ENCODE assay signal across 16 cellular contexts in genomic region chr7:15330943-15331342, GRCh38.
DNase-seq lines count a peak whose midpoint lies in the region; ATAC-seq and TF ChIP-seq lines count a peak whose summit lies in the region.
"Had no signal": no experiment of that assay in that cellular context is flagged by ENCODE, and none has a peak within 500 bp of the region (broad histone marks: within the 10 kb centered on the region; RNA-seq: fewer than 3 reads in every experiment).

No MANE protein-coding gene starts in this region.

- H4K20me1 ChIP-seq in GM23338 (replicated peaks; ENCODE audit: insufficient read depth): no peaks in the 10 kb centered on the region

- no peak overlapping the region for H2AFZ ChIP-seq in GM23338
- H2AFZ ChIP-seq: PC-9 had no signal

- ATAC-seq in GM23338 (peak; percentile 38; the same call in 2 of the 3 replicates), HG02588 (IDR thresholded peaks at IDR 0.05; ENCODE audit: unreplicated experiment) (no peak), HG02798 (IDR thresholded peaks at IDR 0.05; ENCODE audit: poor library complexity, unreplicated experiment) (no peak)

- no peaks in the 10 kb centered on the region for H3K36me3 Mint-ChIP-seq in GM23338 (ENCODE audit: low read depth)
- no peaks in the 10 kb centered on the region for H3K36me3 Mint-ChIP-seq in neural crest cell (ENCODE audit: low read depth)

- H3K4me1 Mint-ChIP-seq in GM23338: peaks cover 35% of the 10 kb centered on the region
- peaks cover 6% of the 10 kb centered on the region for H3K4me1 Mint-ChIP-seq in neural crest cell

- H3K4me3 ChIP-seq in GM23338 (no peak overlapping the region), adipocyte (ENCODE audit: low read length) (no peak overlapping the region)
- H3K4me3 ChIP-seq: MG63, PC-9 had no signal

- no peaks in the 10 kb centered on the region for H3K9me3 Mint-ChIP-seq in GM23338
- H3K9me3 Mint-ChIP-seq in neural crest cell: no peaks in the 10 kb centered on the region

- H3K9ac ChIP-seq in adipocyte (ENCODE audit: low read length): no peak overlapping the region

- TF ChIP-seq CTCF in GM23338 (conservative IDR thresholded peaks at IDR 0.05; ENCODE audit: low read depth in 2 of 2): no peak
- TF ChIP-seq CTCF in neural crest cell (conservative IDR thresholded peaks at IDR 0.05): no peak

- DNase-seq in GM23338 (ENCODE audit: low spot score): peak; percentile 11
- peak; percentile 12 for DNase-seq in NCI-H146 treated with DMSO at 0.1 percent for 48 hours (lab: John Stamatoyannopoulos, UW; ENCODE audit: unreplicated experiment)
- peak; percentile 21 for DNase-seq in adipocyte (ENCODE audit: low read depth)
- DNase-seq in neural crest cell (ENCODE audit: low read depth, low spot score): no peak
- DNase-seq in NCI-H524 treated with DMSO at 0.1 percent for 48 hours (lab: John Stamatoyannopoulos, UW): no peak
- DNase-seq: BE2C, EL, MG63, NCI-H1694, NCI-H2081 treated with DMSO at 0.1 percent for 48 hours, NCI-H446 treated with DMSO at 0.1 percent for 48 hours, PC-9, RPMI8226, SHP77 had no signal

- H3K27me3 ChIP-seq in GM23338 (ENCODE audit: insufficient read depth): no peaks in the 10 kb centered on the region
- H3K27me3 ChIP-seq in adipocyte (replicated peaks; ENCODE audit: control insufficient read depth, insufficient read depth, low read length): no peaks in the 10 kb centered on the region
- H3K27me3 ChIP-seq: MG63 had no signal

- no peak overlapping the region for H3K4me3 Mint-ChIP-seq in GM23338
- no peak overlapping the region for H3K4me3 Mint-ChIP-seq in neural crest cell

- no peaks in the 10 kb centered on the region for H3F3A ChIP-seq in GM23338 (replicated peaks; ENCODE audit: low read depth)

- no peaks in the 10 kb centered on the region for H3K79me2 ChIP-seq in GM23338 (replicated peaks; ENCODE audit: insufficient read depth)

- H3K9me3 ChIP-seq in adipocyte (ENCODE audit: control insufficient read depth, low read length): no peaks in the 10 kb centered on the region
- H3K9me3 ChIP-seq: BE2C, MG63 had no signal

- H3K4me2 ChIP-seq in GM23338: no peak overlapping the region
- H3K4me2 ChIP-seq: PC-9 had no signal

- H3K27ac ChIP-seq in GM23338 (ENCODE audit: low read depth): no peak overlapping the region
- H3K27ac ChIP-seq: PC-9 had no signal

- no peaks in the 10 kb centered on the region for H3K9me2 ChIP-seq in GM23338 (ENCODE audit: insufficient read depth)

- peaks cover 6% of the 10 kb centered on the region for H3K27me3 Mint-ChIP-seq in GM23338 (ENCODE audit: insufficient read depth, low read depth, poor library complexity)
- no peaks in the 10 kb centered on the region for H3K27me3 Mint-ChIP-seq in neural crest cell (ENCODE audit: low read depth)

- no peak overlapping the region for H3K27ac Mint-ChIP-seq in GM23338
- H3K27ac Mint-ChIP-seq in neural crest cell (ENCODE audit: unreplicated experiment): peak overlapping the region; percentile 8

- H3K4me1 ChIP-seq in GM23338 (ENCODE audit: insufficient read depth): peaks cover 37% of the 10 kb centered on the region
- H3K4me1 ChIP-seq in adipocyte (ENCODE audit: control insufficient read depth, insufficient read depth, low read length): no peaks in the 10 kb centered on the region
- H3K4me1 ChIP-seq: BE2C had no signal

- H3K36me3 ChIP-seq in GM23338 (ENCODE audit: insufficient read depth) (no peaks in the 10 kb centered on the region), adipocyte (ENCODE audit: control insufficient read depth, insufficient read depth, low read length, severe bottlenecking) (no peaks in the 10 kb centered on the region)
- H3K36me3 ChIP-seq: BE2C, MG63 had no signal

TF ChIP-seq in GM23338, 12 proteins besides CTCF, POLR2A, EP300 and RAD21:
- TF ChIP-seq EZH2 (IDR thresholded peaks at IDR 0.05; ENCODE audit: low read depth, unreplicated experiment) (no peak), CREB1 (CRISPR knock-in tag; IDR thresholded peaks at IDR 0.05; ENCODE audit: low read depth) (no peak), REST (IDR thresholded peaks at IDR 0.05; ENCODE audit: unreplicated experiment) (no peak), EZH2phosphoT487 (IDR thresholded peaks at IDR 0.05; ENCODE audit: unreplicated experiment) (no peak), NANOG (IDR thresholded peaks at IDR 0.05; ENCODE audit: borderline replicate concordance) (no peak), ZNF114 (CRISPR knock-in tag; IDR thresholded peaks at IDR 0.05) (no peak), ETS1 (IDR thresholded peaks at IDR 0.05) (no peak), POLR2AphosphoS5 (IDR thresholded peaks at IDR 0.05; ENCODE audit: low read depth) (no peak), STAT1 (IDR thresholded peaks at IDR 0.05; ENCODE audit: unreplicated experiment) (no peak), JUNB (IDR thresholded peaks at IDR 0.05; ENCODE audit: unreplicated experiment) (no peak), ZNF331 (CRISPR knock-in tag; IDR thresholded peaks at IDR 0.05; ENCODE audit: low read depth) (no peak)
TF ChIP-seq in GM23338: peak in this region for 0.

Comparison
In these comparisons a context has a peak if more than half of its experiments do, and no peak if none do; other contexts are left out.
1. DNase-seq: peak in GM23338 (single experiment), NCI-H146 treated with DMSO at 0.1 percent for 48 hours (single experiment) and adipocyte (single experiment); none in neural crest cell (single experiment) and NCI-H524 treated with DMSO at 0.1 percent for 48 hours (single experiment).